Comparison of ENCODE assay signal across 25 cellular contexts in genomic region chr2:235960716-235961640, GRCh38.
"Had no signal": no experiment of that assay in that cellular context is flagged by ENCODE, and none has a peak within 500 bp of the region (broad histone marks: within the 10 kb centered on the region; RNA-seq: fewer than 3 reads in every experiment).

No MANE protein-coding gene starts in this region.

- H3K27ac ChIP-seq: ascending aorta, gastroesophageal sphincter, hepatocyte, parathyroid adenoma, right atrium auricular region, suprapubic skin, tibial artery had no signal

- H3K27me3 ChIP-seq: ascending aorta, gastroesophageal sphincter, hepatocyte, right atrium auricular region, suprapubic skin, tibial artery had no signal

- H3K4me3 ChIP-seq: ascending aorta, gastroesophageal sphincter, hepatocyte, right atrium auricular region, suprapubic skin, tibial artery had no signal

- H3K36me3 Mint-ChIP-seq: activated naive CD8-positive, alpha-beta T cell treated with anti-CD3 and anti-CD28 coated beads, Interleukin-2, amount 10 ng/mL, durations not matched to agents 7 days and 5 days; stimulated activated memory B cell treated with anti-CD40 and anti-IgM and Interleukin-4, amounts not matched to agents 10 μg/mL and 1 μg/mL and 100 μg/mL, for 72 hours had no signal

- H3K4me1 ChIP-seq: ascending aorta, gastroesophageal sphincter, parathyroid adenoma, right atrium auricular region, suprapubic skin, tibial artery had no signal

- H3K9me3 ChIP-seq: ascending aorta, gastroesophageal sphincter, right atrium auricular region, suprapubic skin, tibial artery had no signal

- DNase-seq: activated CD4-positive, alpha-beta T cell treated with anti-CD3 and anti-CD28 coated beads, Interleukin-2, amount 50 U/mL, for 1 hour; activated CD8-positive, alpha-beta T cell treated with anti-CD3 and anti-CD28 coated beads for 36 hours; activated naive CD4-positive, alpha-beta T cell treated with Interleukin-2 at 50 U/mL for 16 hours; activated naive CD8-positive, alpha-beta T cell treated with anti-CD3 and anti-CD28 coated beads, Interleukin-2, amount 10 ng/mL, durations not matched to agents 7 days and 5 days; activated T-cell treated with anti-CD3 and anti-CD28 coated beads, Interleukin-2, amount 50 U/mL, for 48 hours; caudate nucleus; cortex of kidney; effector memory CD8-positive, alpha-beta T cell; erythroblast; islet precursor cell; nucleus accumbens; stimulated activated CD4-positive, alpha-beta T cell treated with anti-CD3 and anti-CD28 coated beads, Interleukin-12 subunit alpha, Interleukin-12 subunit beta, amount 100 ng/mL, for 4 hours; stimulated activated CD4-positive, alpha-beta T cell treated with anti-CD3 and anti-CD28 coated beads, Interleukin-4, amount 100 ng/mL, for 24 hours; T-helper 2 cell; tibial artery had no signal

- H3K9me3 Mint-ChIP-seq: activated CD8-positive, alpha-beta T cell treated with anti-CD3 and anti-CD28 coated beads for 36 hours; activated naive CD8-positive, alpha-beta T cell treated with anti-CD3 and anti-CD28 coated beads, Interleukin-2, amount 10 ng/mL, durations not matched to agents 7 days and 5 days; activated T-helper 2 cell treated with anti-CD3 and anti-CD28 coated beads, Interferon-gamma antibody, Interleukin-2, Interleukin-4, amounts not matched to agents 10 μg/mL and 5 μg/mL and 100 μg/mL, durations not matched to agents 14 hours and 24 hours and 36 hours; effector memory CD8-positive, alpha-beta T cell; nephron; stimulated activated memory B cell treated with anti-CD40 and anti-IgM and Interleukin-4, amounts not matched to agents 10 μg/mL and 1 μg/mL and 100 μg/mL, for 72 hours had no signal

- H3K27me3 Mint-ChIP-seq: brain; effector memory CD8-positive, alpha-beta T cell; stimulated activated memory B cell treated with anti-CD40 and anti-IgM and Interleukin-4, amounts not matched to agents 10 μg/mL and 1 μg/mL and 100 μg/mL, for 72 hours had no signal

- H3K36me3 ChIP-seq: right atrium auricular region had no signal

- ATAC-seq: activated CD8-positive, alpha-beta T cell treated with anti-CD3 and anti-CD28 coated beads for 36 hours; effector memory CD8-positive, alpha-beta T cell; gastroesophageal sphincter; stimulated activated memory B cell treated with anti-CD40 and anti-IgM and Interleukin-4, amounts not matched to agents 10 μg/mL and 1 μg/mL and 100 μg/mL, for 72 hours had no signal

- H3K4me1 Mint-ChIP-seq: activated naive CD8-positive, alpha-beta T cell treated with anti-CD3 and anti-CD28 coated beads, Interleukin-2, amount 10 ng/mL, durations not matched to agents 7 days and 5 days; stimulated activated memory B cell treated with anti-CD40 and anti-IgM and Interleukin-4, amounts not matched to agents 10 μg/mL and 1 μg/mL and 100 μg/mL, for 72 hours had no signal

- H3K4me3 Mint-ChIP-seq: activated CD8-positive, alpha-beta T cell treated with anti-CD3 and anti-CD28 coated beads for 36 hours; activated naive CD8-positive, alpha-beta T cell treated with anti-CD3 and anti-CD28 coated beads, Interleukin-2, amount 10 ng/mL, durations not matched to agents 7 days and 5 days; brain; effector memory CD8-positive, alpha-beta T cell; nephron; stimulated activated memory B cell treated with anti-CD40 and anti-IgM and Interleukin-4, amounts not matched to agents 10 μg/mL and 1 μg/mL and 100 μg/mL, for 72 hours had no signal

- H3K27ac Mint-ChIP-seq: activated CD8-positive, alpha-beta T cell treated with anti-CD3 and anti-CD28 coated beads for 36 hours; activated naive CD8-positive, alpha-beta T cell treated with anti-CD3 and anti-CD28 coated beads, Interleukin-2, amount 10 ng/mL, durations not matched to agents 7 days and 5 days; activated T-helper 2 cell treated with anti-CD3 and anti-CD28 coated beads, Interferon-gamma antibody, Interleukin-2, Interleukin-4, amounts not matched to agents 10 μg/mL and 5 μg/mL and 100 μg/mL, durations not matched to agents 14 hours and 24 hours and 36 hours; nephron; stimulated activated memory B cell treated with anti-CD40 and anti-IgM and Interleukin-4, amounts not matched to agents 10 μg/mL and 1 μg/mL and 100 μg/mL, for 72 hours had no signal
